In the genomic region with DNA sequence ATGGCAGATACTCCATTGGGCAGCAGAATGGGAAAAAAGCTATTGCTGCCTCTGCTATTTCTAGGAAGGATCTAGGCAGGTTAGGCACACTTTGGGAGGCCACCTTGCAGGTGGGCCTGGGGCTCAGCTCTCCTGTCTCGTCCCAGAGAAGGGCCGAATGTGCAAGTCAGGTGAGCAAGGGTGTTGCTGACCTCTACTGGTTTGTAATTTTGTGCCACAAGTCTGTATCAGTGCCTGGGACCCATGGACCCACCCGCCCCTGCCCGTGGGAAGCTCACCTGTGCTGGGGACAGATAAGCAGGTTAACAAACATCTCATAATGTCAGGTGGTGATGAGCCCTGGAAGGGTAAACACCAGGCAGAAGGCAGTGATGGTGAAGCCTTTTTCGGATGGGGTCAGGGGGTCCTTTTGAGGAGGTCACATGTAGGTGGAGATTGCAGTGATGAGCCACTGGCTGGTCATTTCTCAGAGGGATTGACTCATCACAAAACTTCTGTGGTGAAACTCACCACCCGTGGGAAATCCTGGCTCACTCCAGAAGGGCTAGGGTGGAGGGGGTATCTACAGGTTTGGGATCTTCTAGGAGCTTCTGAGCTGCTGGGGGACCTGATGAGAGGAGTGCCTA, we compare ENCODE assay signal across 8 cellular contexts.
A peak's percentile ranks its signal among the peaks of the same experiment; 100 is the strongest.
DNase-seq lines count a peak whose midpoint lies in the region; ATAC-seq and TF ChIP-seq lines count a peak whose summit lies in the region.

No MANE protein-coding gene starts in this region.

- TF ChIP-seq CTCF in left ventricle myocardium inferior (IDR thresholded peaks at IDR 0.05; ENCODE audit: borderline replicate concordance) (no peak), choroid plexus epithelial cell (conservative IDR thresholded peaks at IDR 0.05; ENCODE audit: low read depth, low read length) (peak; percentile 20)

- H3K27me3 ChIP-seq in left ventricle myocardium inferior (ENCODE audit: low read depth) = peaks cover 10% of the 10 kb centered on the region

- H3K4me1 ChIP-seq in left ventricle myocardium inferior = peaks cover 27% of the 10 kb centered on the region

- H3K4me3 ChIP-seq in left ventricle myocardium inferior = no peak overlapping the region
- H3K4me3 ChIP-seq in choroid plexus epithelial cell (ENCODE audit: low read depth, low read length) = no peak overlapping the region

- DNase-seq in left ventricle myocardium inferior (no peak), cardiac septum (ENCODE audit: low spot score) (no peak), choroid plexus epithelial cell (ENCODE audit: low read depth) (peak; percentile 26), NCI-H2029 treated with DMSO at 0.1 percent for 48 hours (lab: John Stamatoyannopoulos, UW) (no peak), NCI-H1092 treated with DMSO at 0.1 percent for 48 hours (lab: John Stamatoyannopoulos, UW) (no peak)
- DNase-seq in stimulated activated naive CD8-positive, alpha-beta T cell treated with anti-CD3 and anti-CD28 coated beads, Interleukin-15, Interleukin-2, amounts not matched to agents 100 U/mL and 50 U/mL, for 24 hours = peak; percentile 51

- intact Hi-C loops in left ventricle myocardium inferior (cut with micrococcal nuclease) = loop anchor here (5.0 to 10.0 kb wide), 2 partner anchors 53 to 286 kb away; no protein-coding TSS in a partner anchor
- intact Hi-C loops in cardiac septum (cut with DNase I) = loop anchor here (2.0 to 10.0 kb wide), 6 partner anchors 49 to 583 kb away; a partner anchor contains a TSS

- ATAC-seq in HG03439 (IDR thresholded peaks at IDR 0.05; ENCODE audit: unreplicated experiment) (peak; percentile 50), HG03097 (IDR thresholded peaks at IDR 0.05; ENCODE audit: low FRiP score, unreplicated experiment) (no peak)
- ATAC-seq in stimulated activated naive CD8-positive, alpha-beta T cell treated with anti-CD3 and anti-CD28 coated beads, Interleukin-15, Interleukin-2, amounts not matched to agents 100 U/mL and 50 U/mL, for 24 hours = peak; percentile 52

- H3K27ac ChIP-seq in left ventricle myocardium inferior (replicated peaks) = peak overlapping the region; percentile 29

- H3K36me3 ChIP-seq in left ventricle myocardium inferior = no peaks in the 10 kb centered on the region

- H3K9me3 ChIP-seq in left ventricle myocardium inferior (replicated peaks) = peaks cover 21% of the 10 kb centered on the region

Comparison
In these comparisons a context has a peak if more than half of its experiments do, and no peak if none do; other contexts are left out.
1. DNase-seq: peak in choroid plexus epithelial cell (single experiment) and stimulated activated naive CD8-positive, alpha-beta T cell treated with anti-CD3 and anti-CD28 coated beads, Interleukin-15, Interleukin-2, amounts not matched to agents 100 U/mL and 50 U/mL, for 24 hours (single experiment); none in left ventricle myocardium inferior (single experiment), cardiac septum (single experiment), NCI-H2029 treated with DMSO at 0.1 percent for 48 hours (single experiment) and NCI-H1092 treated with DMSO at 0.1 percent for 48 hours (single experiment).